8 cellular contexts compared by ENCODE assay signal in the genomic region with DNA sequence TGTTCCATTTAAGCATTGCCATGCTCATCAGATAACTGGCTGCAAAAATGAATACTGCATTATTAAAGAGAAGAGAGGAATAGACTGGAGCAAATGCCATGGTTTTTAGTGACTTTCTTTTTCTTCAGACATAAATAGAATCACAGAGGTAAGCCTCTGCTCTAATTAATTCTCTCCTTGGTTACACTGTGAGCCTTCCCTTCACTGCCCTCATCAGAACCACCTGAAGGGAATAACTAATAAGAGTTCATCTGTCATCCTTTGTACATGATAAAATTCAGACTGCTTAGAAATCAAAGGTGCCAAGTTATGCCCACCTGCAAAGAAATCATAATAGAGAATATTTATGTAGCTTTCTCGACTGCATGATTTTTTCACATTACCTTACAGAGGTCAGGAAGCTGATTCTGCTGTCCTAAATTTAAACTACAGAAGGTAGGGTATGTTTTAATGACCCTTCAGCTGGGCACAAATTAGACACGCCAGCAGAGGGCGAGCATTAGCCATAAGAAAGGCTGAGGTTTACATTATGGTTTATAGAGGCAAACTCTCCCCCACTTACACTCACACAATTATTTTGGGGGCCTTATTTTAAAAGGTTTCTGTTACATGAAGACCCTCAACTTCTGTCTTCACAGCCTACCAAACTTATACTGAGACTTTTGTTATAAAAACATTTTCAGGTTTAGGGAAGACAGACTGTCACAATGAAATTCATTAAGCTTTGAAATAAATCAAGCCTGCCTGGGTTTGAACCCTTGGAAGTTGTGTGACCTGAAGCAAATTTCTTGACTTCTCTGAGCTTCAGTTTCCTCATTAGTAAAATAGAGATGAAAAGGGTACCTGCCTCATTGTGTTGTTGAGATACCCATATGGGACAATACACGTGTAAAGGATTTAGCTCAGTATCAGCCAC.
A peak's percentile ranks its signal among the peaks of the same experiment; 100 is the strongest.
DNase-seq lines count a peak whose midpoint lies in the region; TF ChIP-seq lines count a peak whose summit lies in the region.

No MANE protein-coding gene starts in this region.

- in situ Hi-C loops in HAP-1 (cut with MboI; ENCODE audit: low sequenced_read_pairs) = no loop called here

- no peaks in the 10 kb centered on the region for H3F3A ChIP-seq in SU-DHL-6 (ENCODE audit: insufficient read depth)

- H3K9me3 ChIP-seq in HAP-1 = no peaks in the 10 kb centered on the region
- no peaks in the 10 kb centered on the region for H3K9me3 ChIP-seq in SU-DHL-6 (ENCODE audit: insufficient read depth, low read length)

- no peak overlapping the region for H2AFZ ChIP-seq in SU-DHL-6 (ENCODE audit: low read depth, low read length, severe bottlenecking)

- no peaks in the 10 kb centered on the region for H4K20me1 ChIP-seq in SU-DHL-6 (ENCODE audit: low read depth, low read length)

- DNase-seq in COR-L47 (lab: John Stamatoyannopoulos, UW) (peak; percentile 32), HAP-1 (ENCODE audit: low spot score in 2 of 2) (peak; percentile 23 to 63), head of caudate nucleus (peak in 38 of 42 donors; percentile 5 to 72 (median 36)), NCI-H2196 (lab: John Stamatoyannopoulos, UW; ENCODE audit: unreplicated experiment) (no peak), kidney glomerular epithelial cell (lab: John Stamatoyannopoulos, UW) (no peak), GM03348 (ENCODE audit: low spot score) (no peak)
- peak; percentile 7 for DNase-seq in stimulated activated CD4-positive, alpha-beta T cell treated with anti-CD3 and anti-CD28 coated beads, Interleukin-4, amount 100 ng/mL, for 1 hour

- H3K4me2 ChIP-seq in SU-DHL-6 (ENCODE audit: low read depth, low read length, poor library complexity, severe bottlenecking) = no peak overlapping the region

- no peak overlapping the region for H3K9ac ChIP-seq in SU-DHL-6 (ENCODE audit: low read length)

- no peaks in the 10 kb centered on the region for H3K9me2 ChIP-seq in SU-DHL-6 (replicated peaks; ENCODE audit: insufficient read depth, low read length)

- no peaks in the 10 kb centered on the region; the same call in 1 of the 2 replicates for H3K4me1 ChIP-seq in HAP-1

- H3K27ac ChIP-seq in SU-DHL-6 (ENCODE audit: low read depth, low read length) = no peak overlapping the region

- H3K36me3 ChIP-seq in HAP-1 (replicated peaks) = no peaks in the 10 kb centered on the region
- no peaks in the 10 kb centered on the region for H3K36me3 ChIP-seq in SU-DHL-6 (ENCODE audit: low read length)

- H3K4me3 ChIP-seq in HAP-1 (no peak overlapping the region), SU-DHL-6 (ENCODE audit: insufficient read depth, low read length, poor library complexity, severe bottlenecking) (no peak overlapping the region)

- intact Hi-C loops in head of caudate nucleus (cut with DNase I) = no loop called here

- H3K79me2 ChIP-seq in SU-DHL-6 (ENCODE audit: insufficient read depth, low read length) = no peaks in the 10 kb centered on the region

- peak; percentile 47 for TF ChIP-seq CTCF in SU-DHL-6 (IDR thresholded peaks at IDR 0.05; ENCODE audit: insufficient read depth, low read length, poor library complexity, severe bottlenecking)

- H3K27me3 ChIP-seq in HAP-1 (ENCODE audit: low read depth) = no peaks in the 10 kb centered on the region
- H3K27me3 ChIP-seq in SU-DHL-6 (ENCODE audit: low read length) = no peaks in the 10 kb centered on the region

Comparison
In these comparisons a context has a peak if more than half of its experiments do, and no peak if none do; other contexts are left out.
1. DNase-seq: peak in COR-L47 (single experiment), HAP-1 (2 of 2), head of caudate nucleus (38 of 42) and stimulated activated CD4-positive, alpha-beta T cell treated with anti-CD3 and anti-CD28 coated beads, Interleukin-4, amount 100 ng/mL, for 1 hour (single experiment); none in NCI-H2196 (single experiment), kidney glomerular epithelial cell (single experiment) and GM03348 (single experiment).